In the genomic region with DNA sequence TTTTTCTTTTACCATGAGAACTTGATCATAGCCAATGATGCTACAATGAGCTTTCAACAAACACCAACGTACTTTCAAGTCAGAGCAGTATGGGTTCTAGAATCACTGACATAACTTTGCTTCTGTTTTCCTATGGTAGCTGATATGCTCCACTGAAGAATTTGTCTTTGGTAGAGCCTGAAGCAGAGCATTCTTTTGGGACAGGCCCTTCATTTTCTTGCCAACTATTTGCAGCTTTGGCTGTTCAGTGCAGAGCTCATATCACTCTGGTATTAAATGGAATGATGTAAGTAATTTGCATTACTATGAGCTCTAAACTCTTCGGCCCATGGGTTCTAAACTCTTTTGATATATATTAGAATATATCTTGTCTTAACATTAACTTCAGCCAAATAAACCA, we compare ENCODE assay signal across 15 cellular contexts. TPM values are rescaled to one million over a fixed set of nuclear protein-coding genes. Genes with fewer than 3 reads are reported as not detected.
DNase-seq lines count a peak whose midpoint lies in the region; ATAC-seq, FAIRE-seq and TF ChIP-seq lines count a peak whose summit lies in the region.
"Had no signal": no experiment of that assay in that cellular context is flagged by ENCODE, and none has a peak within 500 bp of the region (broad histone marks: within the 10 kb centered on the region; RNA-seq: fewer than 3 reads in every experiment).

No MANE protein-coding gene starts in this region.

- H3K4me2 ChIP-seq in astrocyte (ENCODE audit: low read length) = no peak overlapping the region

- no peak for TF ChIP-seq CTCF in astrocyte (IDR thresholded peaks at IDR 0.05; ENCODE audit: insufficient read depth, low read depth, low read length)
- no peak for TF ChIP-seq CTCF in glutamatergic neuron (IDR thresholded peaks at IDR 0.05; ENCODE audit: partially characterized antibody, unreplicated experiment)
- no peak for TF ChIP-seq CTCF in GM10248 (IDR thresholded peaks at IDR 0.05; ENCODE audit: control extremely low read depth, extremely low read depth, low read depth, missing control alignments)

- FAIRE-seq in astrocyte (lab: Jason Lieb, UNC) = peak; percentile 47
- FAIRE-seq: frontal cortex had no signal

- H3K27me3 Mint-ChIP-seq in astrocyte (ENCODE audit: low read depth, unreplicated experiment) = no peaks in the 10 kb centered on the region
- H3K27me3 Mint-ChIP-seq in glutamatergic neuron (ENCODE audit: unreplicated experiment) = peaks cover 2% of the 10 kb centered on the region

- no peaks in the 10 kb centered on the region for H3K79me2 ChIP-seq in astrocyte (ENCODE audit: insufficient read depth, low read length)

- H3K9me3 ChIP-seq in astrocyte (ENCODE audit: insufficient read depth, low read depth, low read length) (no peaks in the 10 kb centered on the region), stomach smooth muscle (ENCODE audit: control insufficient read depth in 2 of 2, low read length in 2 of 2) (no peaks in the 10 kb centered on the region)
- H3K9me3 ChIP-seq: Caco-2, upper lobe of left lung had no signal

- H3K27ac Mint-ChIP-seq in astrocyte (ENCODE audit: unreplicated experiment) (peak overlapping the region; percentile 41), glutamatergic neuron (ENCODE audit: unreplicated experiment) (peak overlapping the region; percentile 97)

- no peak overlapping the region for H3K4me3 Mint-ChIP-seq in astrocyte (ENCODE audit: unreplicated experiment)
- H3K4me3 Mint-ChIP-seq in glutamatergic neuron (ENCODE audit: unreplicated experiment) = no peak overlapping the region

- POLR2A ChIA-PET in GM10248 (lab: Yijun Ruan, JAX) = no interaction called here

- H3K4me3 ChIP-seq in astrocyte (ENCODE audit: insufficient read depth, low read depth, low read length) (no peak overlapping the region), stomach smooth muscle (ENCODE audit: low read length in 2 of 2) (no peak overlapping the region)
- H3K4me3 ChIP-seq: upper lobe of left lung had no signal

- H3K27ac ChIP-seq in astrocyte (ENCODE audit: low read depth, low read length) (no peak overlapping the region), stomach smooth muscle (ENCODE audit: low read length) (peak overlapping the region; percentile 13)

- no peaks in the 10 kb centered on the region for H3K9me3 Mint-ChIP-seq in astrocyte (ENCODE audit: unreplicated experiment)
- H3K9me3 Mint-ChIP-seq in glutamatergic neuron (ENCODE audit: unreplicated experiment) = no peaks in the 10 kb centered on the region

- H3K4me1 Mint-ChIP-seq in astrocyte (ENCODE audit: low read depth, unreplicated experiment) = peaks cover 51% of the 10 kb centered on the region
- peaks cover 43% of the 10 kb centered on the region for H3K4me1 Mint-ChIP-seq in glutamatergic neuron (ENCODE audit: low read depth, unreplicated experiment)

- CTCF ChIA-PET in GM10248 (lab: Yijun Ruan, JAX) = interaction anchor here (1.0 to 2.0 kb wide), 4 partner anchors 11 to 137 kb away, joined by 3 to 6 read pairs (median 3); no protein-coding TSS in a partner anchor

- H4K20me1 ChIP-seq in astrocyte (ENCODE audit: insufficient read depth, low read length) = no peaks in the 10 kb centered on the region

- ATAC-seq in GM19452 (IDR thresholded peaks at IDR 0.05; ENCODE audit: unreplicated experiment) (no peak), GM18870 (IDR thresholded peaks at IDR 0.05; ENCODE audit: unreplicated experiment) (no peak)

- H3K4me1 ChIP-seq in astrocyte (ENCODE audit: insufficient read depth, low read length) = peaks cover 10% of the 10 kb centered on the region
- H3K4me1 ChIP-seq in stomach smooth muscle (ENCODE audit: control insufficient read depth, insufficient read depth, low read length) = peaks cover 23% of the 10 kb centered on the region
- H3K4me1 ChIP-seq: Caco-2, upper lobe of left lung had no signal

- DNase-seq in GM03348 (ENCODE audit: low spot score) (peak; percentile 55), astrocyte (ENCODE audit: low read depth) (peak; percentile 79), glutamatergic neuron (no peak), GM10248 (ENCODE audit: extremely low spot score) (no peak)
- DNase-seq in activated CD4-positive, alpha-beta T cell treated with anti-CD3 and anti-CD28 coated beads for 4 hours = no peak
- DNase-seq: activated CD8-positive, alpha-beta memory T cell treated with anti-CD3 and anti-CD28 coated beads for 24 hours; Caco-2; NCI-H1417 treated with DMSO at 0.1 percent for 48 hours; retina; stimulated activated naive CD4-positive, alpha-beta T cell treated with Interleukin-2 at 50 U/mL for 16 hours; upper lobe of left lung had no signal

- H3K27me3 ChIP-seq in astrocyte (ENCODE audit: insufficient read depth, low read length) = no peaks in the 10 kb centered on the region
- H3K27me3 ChIP-seq in stomach smooth muscle (ENCODE audit: control insufficient read depth in 1 of 2, insufficient read depth in 2 of 2, low read length in 2 of 2) = no peaks in the 10 kb centered on the region
- H3K27me3 ChIP-seq: upper lobe of left lung had no signal

- no peaks in the 10 kb centered on the region for H3K36me3 ChIP-seq in astrocyte (ENCODE audit: insufficient read depth, low read length)
- no peaks in the 10 kb centered on the region for H3K36me3 ChIP-seq in stomach smooth muscle (ENCODE audit: control insufficient read depth in 2 of 2, insufficient read depth in 2 of 2, low read length in 2 of 2)
- H3K36me3 ChIP-seq: upper lobe of left lung had no signal

- no peak overlapping the region for H3K9ac ChIP-seq in astrocyte (ENCODE audit: low read length)
- no peak overlapping the region for H3K9ac ChIP-seq in stomach smooth muscle (ENCODE audit: low read length in 2 of 2)

- no peaks in the 10 kb centered on the region for H3K36me3 Mint-ChIP-seq in astrocyte (ENCODE audit: low read depth, unreplicated experiment)
- H3K36me3 Mint-ChIP-seq in glutamatergic neuron (ENCODE audit: unreplicated experiment) = no peaks in the 10 kb centered on the region

- no peak overlapping the region for H2AFZ ChIP-seq in astrocyte (ENCODE audit: low read depth, low read length)

RNA-seq across cellular contexts. Expression of gene APC, which starts 51.8 kb away (rescaled TPM):
- 53.9 and 54.6 TPM in 2 replicates for total RNA-seq in astrocyte
- 136 TPM for total RNA-seq in glutamatergic neuron (ENCODE audit: unreplicated experiment)

Comparison
In these comparisons a context has a peak if more than half of its experiments do, and no peak if none do; other contexts are left out.
1. DNase-seq: peak in GM03348 (single experiment) and astrocyte (single experiment); none in glutamatergic neuron (single experiment), activated CD4-positive, alpha-beta T cell treated with anti-CD3 and anti-CD28 coated beads for 4 hours (0 of 2) and GM10248 (single experiment).